ENCODE assay signal across 1 cellular context in genomic region chr20:13515796-13516533, GRCh38.
TF ChIP-seq lines count a peak whose summit lies in the region.

No MANE protein-coding gene starts in this region.

TF ChIP-seq in SK-N-SH, 30 proteins besides CTCF, POLR2A, EP300 and RAD21 (continued from another document):
- no peak for TF ChIP-seq GATA2 (CRISPR knock-in tag; IDR thresholded peaks at IDR 0.05)
- no peak; the same call in 1 of the 2 replicates for TF ChIP-seq MXI1 (IDR thresholded peaks at IDR 0.05; ENCODE audit: low read depth, low read length)
